Comparison of ENCODE assay signal across 8 cellular contexts in the genomic region with DNA sequence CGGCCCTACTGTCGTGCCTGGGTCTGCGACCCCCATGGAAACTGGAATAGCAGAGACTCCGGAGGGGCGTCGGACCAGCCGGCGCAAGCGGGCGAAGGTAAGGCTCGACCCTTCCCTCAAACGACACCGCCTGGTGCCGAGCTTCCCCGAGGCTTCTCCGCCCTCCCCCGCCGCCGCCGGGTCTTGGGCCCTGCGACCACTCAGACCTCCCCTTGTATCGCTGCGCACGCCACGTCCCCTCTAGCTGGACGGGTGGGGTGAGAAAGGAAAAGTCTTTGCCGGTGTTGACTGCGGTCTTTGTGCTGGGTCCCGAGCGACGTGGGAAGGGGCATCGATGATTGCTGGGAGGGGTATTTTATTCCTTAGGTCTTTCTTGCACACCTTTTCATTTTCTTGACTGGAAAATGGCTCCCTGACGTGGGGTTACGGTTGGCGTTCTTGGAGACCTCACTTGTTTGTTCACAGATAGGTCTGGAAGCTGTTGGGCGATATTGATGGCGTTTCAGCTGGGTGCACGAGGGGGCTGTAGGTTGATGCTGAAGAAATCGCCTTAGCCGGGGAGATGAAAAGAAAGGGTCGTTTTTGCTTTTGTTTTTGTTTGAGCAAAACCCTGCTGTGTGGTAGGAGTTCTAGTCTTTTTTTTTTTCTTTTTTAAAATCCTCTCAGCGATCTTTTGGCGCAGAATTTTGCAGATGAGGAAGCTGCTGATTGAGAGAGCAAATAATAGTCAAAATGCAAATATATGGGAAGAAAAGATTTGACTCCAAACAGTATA. TPM values are rescaled to one million over a fixed set of nuclear protein-coding genes. Genes with fewer than 3 reads are reported as not detected.
DNase-seq lines count a peak whose midpoint lies in the region; ATAC-seq, FAIRE-seq and TF ChIP-seq lines count a peak whose summit lies in the region.

No MANE protein-coding gene starts in this region.

- intact Hi-C loops in K562 (cut with micrococcal nuclease) = no loop called here

- ATAC-seq in HG03354 (IDR thresholded peaks at IDR 0.05; ENCODE audit: poor library complexity, severe bottlenecking, unreplicated experiment) (peak; percentile 30), K562 (peak; percentile 48)

- 1% methylated on average over 43 of the region's 43 CpGs for WGBS in K562 (ENCODE audit: insufficient coverage, low coverage, missing lambda C conversion rate)

- H3K36me3 ChIP-seq in SK-N-MC (ENCODE audit: insufficient read depth, low read length) = peaks cover 37% of the 10 kb centered on the region
- peaks cover 13% of the 10 kb centered on the region; the same call in 2 of the 3 replicates for H3K36me3 ChIP-seq in K562 (ENCODE audit: control insufficient read depth, insufficient read depth, low read length)
- no peaks in the 10 kb centered on the region for H3K36me3 ChIP-seq in iPS-15b (ENCODE audit: control insufficient read depth, insufficient read depth, low read length)

- H3K79me2 ChIP-seq in K562 (ENCODE audit: control insufficient read depth, insufficient read depth, low read length) = peaks cover 62% of the 10 kb centered on the region

- no peak for TF ChIP-seq RAD21 in K562 (CRISPR knock-in tag; conservative IDR thresholded peaks at IDR 0.05 in 1 of 2, IDR thresholded peaks at IDR 0.05 in 1 of 2)

- POLR2A ChIA-PET in K562 (lab: Yijun Ruan, JAX) = interaction anchor here (0.8 to 2.9 kb wide), 9 partner anchors 9 to 65 kb away, joined by 3 to 22 read pairs (median 4); no protein-coding TSS in a partner anchor

- H3K9ac ChIP-seq in SK-N-MC (ENCODE audit: insufficient read length) = peak overlapping the region; percentile 98
- H3K9ac ChIP-seq in K562 (ENCODE audit: insufficient read depth in 1 of 2, low read depth in 2 of 2, low read length in 2 of 2) = peak overlapping the region; percentile 98 to 99
- H3K9ac ChIP-seq in iPS-15b (ENCODE audit: low read depth, low read length) = peak overlapping the region; percentile 91

- H2AFZ ChIP-seq in K562 (ENCODE audit: low read depth, low read length) = peak overlapping the region; percentile 100

- H3K27ac ChIP-seq in C4-2B = peak overlapping the region; percentile 98
- H3K27ac ChIP-seq in SK-N-MC = peak overlapping the region; percentile 81
- peak overlapping the region; percentile 91 for H3K27ac ChIP-seq in K562 (ENCODE audit: extremely low read depth, low read depth, low read length)

- H3K4me1 ChIP-seq in K562 (replicated peaks in 1 of 2; ENCODE audit: control insufficient read depth in 2 of 2, insufficient read depth in 2 of 2, low read length in 2 of 2) (peaks cover 7 to 11% of the 10 kb centered on the region in 2 experiments; a peak in 4 of 5 replicates), iPS-15b (ENCODE audit: control insufficient read depth, insufficient read depth, low read length) (no peaks in the 10 kb centered on the region)

- no peak for TF ChIP-seq POLR2A in K562 (conservative IDR thresholded peaks at IDR 0.05)

- peak; percentile 6 for FAIRE-seq in K562 (lab: Jason Lieb, UNC)

- in situ Hi-C loops in K562 (cut with MboI) = no loop called here

- no peaks in the 10 kb centered on the region for H3K9me1 ChIP-seq in K562 (ENCODE audit: control insufficient read depth, insufficient read depth, low read length)

- 0 out of 2 replicates have a peak, but pooled peaks cover 3% of the 10 kb centered on the region for H4K20me1 ChIP-seq in K562 (replicated peaks; ENCODE audit: control insufficient read depth, insufficient read depth, low read length)

- peak overlapping the region; percentile 96 for H3K4me2 ChIP-seq in K562 (ENCODE audit: insufficient read depth, low read length)

- peak overlapping the region; percentile 95 for H3K4me3 ChIP-seq in SK-N-MC
- peak overlapping the region; percentile 94 for H3K4me3 ChIP-seq in K562
- H3K4me3 ChIP-seq in iPS-15b (ENCODE audit: low read depth, low read length) = peak overlapping the region; percentile 66
- H3K4me3 ChIP-seq in skeletal muscle cell (ENCODE audit: low read depth, low read length) = peak overlapping the region; percentile 76

- CTCF ChIA-PET in K562 (lab: Yijun Ruan, JAX; ENCODE audit: low intra/inter-chr PET ratio) = interaction anchor here (0.9 kb wide), 1 partner anchor 43 kb away, joined by 3 read pairs; no protein-coding TSS in a partner anchor

- DNase-seq in GM19238 (ENCODE audit: insufficient read length, low spot score) (peak; percentile 32), SK-N-MC (ENCODE audit: low read depth, low spot score) (no peak), K562 (ENCODE audit: extremely low read depth in 1 of 4, low spot score in 3 of 4) (peak; percentile 59 to 72 (median 60)), skeletal muscle cell (ENCODE audit: low read depth) (no peak), T1000 (lab: John Stamatoyannopoulos, UW) (no peak)

- H3K9me3 ChIP-seq in SK-N-MC (ENCODE audit: low read depth, low read length) = no peaks in the 10 kb centered on the region; the same call in 1 of the 2 replicates
- peaks cover 14% of the 10 kb centered on the region; the same call in 1 of the 2 replicates for H3K9me3 ChIP-seq in K562 (replicated peaks; ENCODE audit: control insufficient read depth, insufficient read depth, low read depth, low read length)
- no peaks in the 10 kb centered on the region for H3K9me3 ChIP-seq in iPS-15b (ENCODE audit: control insufficient read depth, insufficient read depth, low read length)

- TF ChIP-seq CTCF in C4-2B (conservative IDR thresholded peaks at IDR 0.05) (no peak), K562 (IDR thresholded peaks at IDR 0.05 in 2 of 3, conservative IDR thresholded peaks at IDR 0.05 in 1 of 3; ENCODE audit: insufficient read depth in 2 of 3, low read depth in 1 of 3, low read length in 3 of 3) (no peak)

- TSS peak; percentile 65 for BruUV-seq in K562 (replicated peaks; lab: Mats Ljungman, UMichigan)

- TF ChIP-seq EP300 in K562 (IDR thresholded peaks at IDR 0.05; ENCODE audit: low read length) = no peak

- H3K27me3 ChIP-seq in K562 (ENCODE audit: control insufficient read depth in 2 of 2, insufficient read depth in 2 of 2, low read length in 2 of 2) = no peaks in the 10 kb centered on the region
- no peaks in the 10 kb centered on the region for H3K27me3 ChIP-seq in iPS-15b (ENCODE audit: control insufficient read depth, insufficient read depth, low read length)

RNA-seq across cellular contexts. Expression of a gene that starts 0.8 kb away (rescaled TPM):
- 68.0 and 108 TPM in 2 replicates for total RNA-seq in K562 (2011; cell fraction: chromatin; rRNA removed; ENCODE audit: low replicate concordance)
- 38.5 and 47.0 TPM in 2 replicates for total RNA-seq in K562 (2011; cell fraction: nucleolus; rRNA removed)
- total RNA-seq in K562 (2011; cell fraction: nucleoplasm; rRNA removed) = 63.6 and 75.3 TPM in 2 replicates
- total RNA-seq in K562 (2014; rRNA removed) = 171 and 175 TPM in 2 replicates
- 167 and 168 TPM in 2 replicates for total RNA-seq in K562 (2014; rRNA removed; fragmentation: Illumina TruSeq; extraction: Trizol)
- total RNA-seq in K562 (2015; rRNA removed; fragmentation: Illumina TruSeq; extraction: Trizol) = 181 TPM in 2 replicates
- 151 and 165 TPM in 2 replicates for total RNA-seq in K562 (2021)
- 176 and 177 TPM in 2 replicates for polyA plus RNA-seq in K562 (2011; rRNA removed)
- polyA plus RNA-seq in K562 (2011; cell fraction: cytosol; rRNA removed) = 140 and 222 TPM in 2 replicates
- 146 and 187 TPM in 2 replicates for polyA plus RNA-seq in K562 (2011; cell fraction: nucleus; rRNA removed)
- polyA plus RNA-seq in K562 (2012) = 124 and 130 TPM in 2 replicates
- 143 and 168 TPM in 2 replicates for polyA plus RNA-seq in K562 (2014; fragmentation: Illumina TruSeq; extraction: Trizol)
- 10 to 100 TPM; 59.2 to 70.3 TPM for polyA plus RNA-seq in K562 (2014; fragmentation: Nextera tagmentation; extraction: Ambion mirVana)
- 135 and 142 TPM in 2 replicates for polyA plus RNA-seq in K562 (2014; rRNA removed)
- 275 and 323 TPM in 2 replicates for polyA minus RNA-seq in K562 (2011; rRNA and poly(A)+ RNA removed)
- 90.8 and 98.0 TPM in 2 replicates for polyA minus RNA-seq in K562 (2011; cell fraction: cytosol; rRNA and poly(A)+ RNA removed)
- polyA minus RNA-seq in K562 (2011; cell fraction: nucleus; rRNA and poly(A)+ RNA removed) = 34.3 and 63.4 TPM in 2 replicates

RNA-seq across cellular contexts. Expression of a gene that starts 4.4 kb away (rescaled TPM):
- not detected in 2 replicates for total RNA-seq in K562 (2011; cell fraction: chromatin; rRNA removed; ENCODE audit: low replicate concordance)
- not detected in 2 replicates for total RNA-seq in K562 (2011; cell fraction: nucleolus; rRNA removed)
- total RNA-seq in K562 (2011; cell fraction: nucleoplasm; rRNA removed) = not detected in 2 replicates
- not detected in 2 replicates for total RNA-seq in K562 (2014; rRNA removed)
- total RNA-seq in K562 (2014; rRNA removed; fragmentation: Illumina TruSeq; extraction: Trizol) = not detected in 2 replicates
- total RNA-seq in K562 (2015; rRNA removed; fragmentation: Illumina TruSeq; extraction: Trizol) = not detected in 2 replicates
- total RNA-seq in K562 (2021) = 0.54 and 0.64 TPM in 2 replicates
- polyA plus RNA-seq in K562 (2011; rRNA removed) = not detected in 2 replicates
- polyA plus RNA-seq in K562 (2011; cell fraction: cytosol; rRNA removed) = not detected in 2 replicates
- polyA plus RNA-seq in K562 (2011; cell fraction: nucleus; rRNA removed) = 0.34 and 0.36 TPM in 2 replicates
- 0.18 TPM in 1 of 2 replicates, not detected in the other for polyA plus RNA-seq in K562 (2012)
- polyA plus RNA-seq in K562 (2014; fragmentation: Illumina TruSeq; extraction: Trizol) = 0.42 TPM in 1 of 2 replicates, not detected in the other
- not detected for polyA plus RNA-seq in K562 (2014; fragmentation: Nextera tagmentation; extraction: Ambion mirVana)
- 0.54 TPM in 1 of 2 replicates, not detected in the other for polyA plus RNA-seq in K562 (2014; rRNA removed)
- not detected in 2 replicates for polyA minus RNA-seq in K562 (2011; rRNA and poly(A)+ RNA removed)
- not detected in 2 replicates for polyA minus RNA-seq in K562 (2011; cell fraction: cytosol; rRNA and poly(A)+ RNA removed)
- not detected in 2 replicates for polyA minus RNA-seq in K562 (2011; cell fraction: nucleus; rRNA and poly(A)+ RNA removed)

RNA-seq across cellular contexts. Expression of a gene that starts 47.4 kb away (rescaled TPM):
- total RNA-seq in K562 (2011; cell fraction: chromatin; rRNA removed; ENCODE audit: low replicate concordance) = not detected in 2 replicates
- not detected in 2 replicates for total RNA-seq in K562 (2011; cell fraction: nucleolus; rRNA removed)
- total RNA-seq in K562 (2011; cell fraction: nucleoplasm; rRNA removed) = not detected in 2 replicates
- not detected in 2 replicates for total RNA-seq in K562 (2014; rRNA removed)
- total RNA-seq in K562 (2014; rRNA removed; fragmentation: Illumina TruSeq; extraction: Trizol) = not detected in 2 replicates
- total RNA-seq in K562 (2015; rRNA removed; fragmentation: Illumina TruSeq; extraction: Trizol) = not detected in 2 replicates
- not detected in 2 replicates for total RNA-seq in K562 (2021)
- polyA plus RNA-seq in K562 (2011; rRNA removed) = not detected in 2 replicates
- polyA plus RNA-seq in K562 (2011; cell fraction: cytosol; rRNA removed) = not detected in 2 replicates
- polyA plus RNA-seq in K562 (2011; cell fraction: nucleus; rRNA removed) = not detected in 2 replicates
- not detected in 2 replicates for polyA plus RNA-seq in K562 (2012)
- not detected in 2 replicates for polyA plus RNA-seq in K562 (2014; fragmentation: Illumina TruSeq; extraction: Trizol)
- polyA plus RNA-seq in K562 (2014; fragmentation: Nextera tagmentation; extraction: Ambion mirVana) = not detected
- not detected in 2 replicates for polyA plus RNA-seq in K562 (2014; rRNA removed)
- not detected in 2 replicates for polyA minus RNA-seq in K562 (2011; rRNA and poly(A)+ RNA removed)
- polyA minus RNA-seq in K562 (2011; cell fraction: cytosol; rRNA and poly(A)+ RNA removed) = not detected in 2 replicates
- polyA minus RNA-seq in K562 (2011; cell fraction: nucleus; rRNA and poly(A)+ RNA removed) = not detected in 2 replicates

Comparison
In these comparisons a context has a peak if more than half of its experiments do, and no peak if none do; other contexts are left out.
1. DNase-seq: peak in GM19238 (single experiment) and K562 (4 of 4); none in SK-N-MC (single experiment), skeletal muscle cell (single experiment) and T1000 (single experiment).
2. Peak in every context shown above with its lines, with median percentiles within 50 percentile points of each other: H3K27ac ChIP-seq, H3K4me3 ChIP-seq and H3K9ac ChIP-seq.